In genomic region chr17:82053556-82054263, GRCh38 we compare ENCODE assay signal across 12 cellular contexts. TPM values are rescaled to one million over a fixed set of nuclear protein-coding genes. Genes with fewer than 3 reads are reported as not detected.
DNase-seq lines count a peak whose midpoint lies in the region; ATAC-seq and TF ChIP-seq lines count a peak whose summit lies in the region.
"Had no signal": no experiment of that assay in that cellular context is flagged by ENCODE, and none has a peak within 500 bp of the region (broad histone marks: within the 10 kb centered on the region; RNA-seq: fewer than 3 reads in every experiment).

No MANE protein-coding gene starts in this region.

- H3K9me3 ChIP-seq in hepatocyte (ENCODE audit: low read depth): no peaks in the 10 kb centered on the region
- no peaks in the 10 kb centered on the region for H3K9me3 ChIP-seq in suprapubic skin
- H3K9me3 ChIP-seq: transverse colon had no signal

- ATAC-seq in Right ventricle myocardium inferior (no peak), Right ventricle myocardium superior (ENCODE audit: poor library complexity) (no peak), HG03442 (IDR thresholded peaks at IDR 0.05; ENCODE audit: unreplicated experiment) (no peak)
- ATAC-seq: left colon had no signal

- POLR2A ChIA-PET in RWPE1 (lab: Yijun Ruan, JAX; ENCODE audit: low non-redundant PET): no interaction called here

- intact Hi-C loops in Right ventricle myocardium inferior (cut with DNase I) (no loop called here), Right ventricle myocardium superior (cut with DNase I) (no loop called here)

- H3K9me2 ChIP-seq in hepatocyte (replicated peaks; ENCODE audit: insufficient read depth): no peaks in the 10 kb centered on the region

- peaks cover 3% of the 10 kb centered on the region for H4K20me1 ChIP-seq in hepatocyte (ENCODE audit: insufficient read depth, poor library complexity, severe bottlenecking)

- TF ChIP-seq CTCF in RWPE1 (conservative IDR thresholded peaks at IDR 0.05; ENCODE audit: low read depth): no peak
- no peak for TF ChIP-seq CTCF in hepatocyte (IDR thresholded peaks at IDR 0.05; ENCODE audit: poor library complexity)
- TF ChIP-seq CTCF in suprapubic skin (IDR thresholded peaks at IDR 0.05): no peak

- H3K27ac ChIP-seq in RWPE1 (peak overlapping the region; percentile 79), hepatocyte (no peak overlapping the region), suprapubic skin (no peak overlapping the region)

- H3K4me2 ChIP-seq in hepatocyte: peak overlapping the region; percentile 99

- H3K36me3 ChIP-seq in hepatocyte (replicated peaks; ENCODE audit: insufficient read depth, low read depth) (no peaks in the 10 kb centered on the region), suprapubic skin (peaks cover 62% of the 10 kb centered on the region)

- WGBS in hepatocyte (ENCODE audit: low lambda C conversion rate, missing lambda C conversion rate): 96% methylated on average over 26 of the region's 28 CpGs
- WGBS in suprapubic skin: 100% methylated on average over 1 of the region's 28 CpGs

- DNase-seq in Right ventricle myocardium inferior (ENCODE audit: missing footprints) (peak; percentile 48), Right ventricle myocardium superior (no peak), RWPE1 (ENCODE audit: low spot score) (no peak), hepatocyte (ENCODE audit: low spot score) (no peak), suprapubic skin (ENCODE audit: low spot score in 2 of 2) (no peak), A172 (ENCODE audit: low spot score) (no peak), D341Med (ENCODE audit: low spot score) (no peak)
- DNase-seq: cerebellar nuclear complex, foreskin fibroblast, left colon, transverse colon had no signal

- no peak for TF ChIP-seq POLR2A in suprapubic skin (IDR thresholded peaks at IDR 0.05)

- TF ChIP-seq EP300 in suprapubic skin (IDR thresholded peaks at IDR 0.05): no peak

- H2AFZ ChIP-seq in hepatocyte: no peak overlapping the region

- peaks cover 28% of the 10 kb centered on the region for H3K79me2 ChIP-seq in hepatocyte

- peaks cover 17% of the 10 kb centered on the region for H3K4me1 ChIP-seq in hepatocyte (ENCODE audit: insufficient read depth)
- H3K4me1 ChIP-seq in suprapubic skin: peaks cover 42% of the 10 kb centered on the region

- H3K27me3 ChIP-seq in hepatocyte (no peaks in the 10 kb centered on the region), suprapubic skin (no peaks in the 10 kb centered on the region)
- H3K27me3 ChIP-seq: transverse colon had no signal

- H3K4me3 ChIP-seq in hepatocyte: no peak overlapping the region
- peak overlapping the region; percentile 85 for H3K4me3 ChIP-seq in suprapubic skin

- CTCF ChIA-PET in RWPE1 (lab: Yijun Ruan, JAX): interaction anchor here (0.6 to 2.0 kb wide), 2 partner anchors 23 to 28 kb away, joined by 3 to 5 read pairs; no protein-coding TSS in a partner anchor

RNA-seq across cellular contexts. Expression of gene GPS1, which starts 2.0 kb away (rescaled TPM):
- total RNA-seq in Right ventricle myocardium inferior: 80.9 TPM
- 86.5 TPM for total RNA-seq in Right ventricle myocardium superior
- 101 and 124 TPM in 2 replicates for total RNA-seq in hepatocyte
- 160 and 167 TPM in 2 replicates for polyA plus RNA-seq in hepatocyte
- 100 to 1,000 TPM in 2 of 4 donors, 10 to 100 TPM in 2; 72.4 to 113 (median 100) TPM for total RNA-seq in suprapubic skin
- total RNA-seq in A172 (2014; rRNA removed; shearing (Covaris generic)): 185 and 187 TPM in 2 replicates

RNA-seq across cellular contexts. Expression of gene RFNG, which starts 2.1 kb away (rescaled TPM):
- total RNA-seq in Right ventricle myocardium inferior (19.3 TPM), Right ventricle myocardium superior (20.5 TPM), hepatocyte (39.6 and 43.2 TPM in 2 replicates), suprapubic skin (10 to 100 TPM; 46.0 to 61.0 (median 50.8) TPM)
- polyA plus RNA-seq in hepatocyte: 109 and 118 TPM in 2 replicates
- total RNA-seq in A172 (2014; rRNA removed; shearing (Covaris generic)): 42.8 and 50.1 TPM in 2 replicates

RNA-seq across cellular contexts. Expression of gene DUS1L, which starts 11.9 kb away (rescaled TPM):
- total RNA-seq in Right ventricle myocardium inferior (59.3 TPM), Right ventricle myocardium superior (57.9 TPM), hepatocyte (71.5 and 71.9 TPM in 2 replicates), suprapubic skin (100 to 1,000 TPM in 3 of 4 donors, 10 to 100 TPM in 1; 79.3 to 176 (median 108) TPM)
- 160 and 202 TPM in 2 replicates for polyA plus RNA-seq in hepatocyte
- total RNA-seq in A172 (2014; rRNA removed; shearing (Covaris generic)): 107 and 165 TPM in 2 replicates

RNA-seq across cellular contexts. Expression of gene DCXR, which starts 16.2 kb away (rescaled TPM):
- 175 TPM for total RNA-seq in Right ventricle myocardium inferior
- total RNA-seq in Right ventricle myocardium superior: 178 TPM
- total RNA-seq in hepatocyte: 118 and 125 TPM in 2 replicates
- polyA plus RNA-seq in hepatocyte: 185 and 207 TPM in 2 replicates
- 100 to 1,000 TPM; 160 to 267 (median 222) TPM for total RNA-seq in suprapubic skin
- 104 and 113 TPM in 2 replicates for total RNA-seq in A172 (2014; rRNA removed; shearing (Covaris generic))

RNA-seq across cellular contexts. Expression of gene RAC3, which starts 22.2 kb away (rescaled TPM):
- total RNA-seq in Right ventricle myocardium inferior: 2.2 TPM
- 0.97 TPM for total RNA-seq in Right ventricle myocardium superior
- total RNA-seq in hepatocyte: 11.8 and 13.7 TPM in 2 replicates
- 5.2 and 5.5 TPM in 2 replicates for polyA plus RNA-seq in hepatocyte
- total RNA-seq in suprapubic skin: 10 to 100 TPM; 13.7 to 34.1 (median 14.8) TPM
- 7.0 TPM in 1 of 2 replicates, not detected in the other for total RNA-seq in A172 (2014; rRNA removed; shearing (Covaris generic))
